ENCODE assay signal across 15 cellular contexts in the genomic region with DNA sequence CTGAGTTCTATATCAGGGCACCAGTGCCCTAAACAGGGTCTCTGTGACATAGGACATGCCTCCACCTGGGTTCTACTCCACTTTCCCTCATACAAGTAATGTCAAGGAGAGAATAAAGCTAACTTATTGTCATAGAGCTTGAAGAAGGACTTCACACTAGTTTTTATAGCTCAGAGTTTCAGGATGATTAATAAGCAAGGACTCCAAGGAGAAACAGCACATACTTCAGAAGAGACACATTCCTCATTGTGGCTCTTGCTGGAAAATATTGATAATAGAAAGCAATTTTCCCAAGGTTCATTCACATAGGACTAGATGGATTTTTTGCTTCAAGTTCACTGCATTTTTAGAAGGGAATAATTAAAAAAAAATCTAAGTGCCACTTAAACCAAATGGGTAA.
"Had no signal": no experiment of that assay in that cellular context is flagged by ENCODE, and none has a peak within 500 bp of the region (broad histone marks: within the 10 kb centered on the region; RNA-seq: fewer than 3 reads in every experiment).

No MANE protein-coding gene starts in this region.

- ATAC-seq: left lung, pancreas had no signal

- H3K27me3 ChIP-seq: left lung, pancreas had no signal

- H3K9me3 Mint-ChIP-seq: activated B cell treated with CpG ODN at 0.5 μM for 24 hours, type B pancreatic cell had no signal

- H3K9me3 ChIP-seq: left lung, pancreas had no signal

- H3K27ac Mint-ChIP-seq: activated B cell treated with CpG ODN at 0.5 μM for 24 hours; activated naive CD4-positive, alpha-beta T cell treated with anti-CD3 and anti-CD28 coated beads, Interleukin-2, amount 50 U/mL, for 24 hours; type B pancreatic cell had no signal

- H3K4me3 Mint-ChIP-seq: activated B cell treated with CpG ODN at 0.5 μM for 24 hours; activated naive CD4-positive, alpha-beta T cell treated with anti-CD3 and anti-CD28 coated beads, Interleukin-2, amount 50 U/mL, for 24 hours; neural crest cell; type B pancreatic cell had no signal

- H3K27ac ChIP-seq: left lung, pancreas had no signal

- DNase-seq: activated B cell treated with CpG ODN at 0.5 μM for 24 hours; activated CD4-positive, alpha-beta T cell treated with anti-CD3 and anti-CD28 coated beads, Interleukin-2, amount 50 U/mL, for 1 hour; foreskin melanocyte; head of caudate nucleus; left lung; mesendoderm; pancreas; stimulated activated naive CD4-positive, alpha-beta T cell; T-helper 2 cell had no signal

- FAIRE-seq: colon, islet of Langerhans, pancreas, TTC549 had no signal

- H3K36me3 Mint-ChIP-seq: activated naive CD4-positive, alpha-beta T cell treated with anti-CD3 and anti-CD28 coated beads, Interleukin-2, amount 50 U/mL, for 24 hours; type B pancreatic cell had no signal

- H3K4me1 ChIP-seq: left lung, pancreas had no signal

- H3K4me1 Mint-ChIP-seq: activated B cell treated with CpG ODN at 0.5 μM for 24 hours; activated naive CD4-positive, alpha-beta T cell treated with anti-CD3 and anti-CD28 coated beads, Interleukin-2, amount 50 U/mL, for 24 hours; neural crest cell had no signal

- H3K36me3 ChIP-seq: left lung, pancreas had no signal

- H3K4me3 ChIP-seq: left lung, pancreas had no signal
